14 cellular contexts compared by ENCODE assay signal in the genomic region with DNA sequence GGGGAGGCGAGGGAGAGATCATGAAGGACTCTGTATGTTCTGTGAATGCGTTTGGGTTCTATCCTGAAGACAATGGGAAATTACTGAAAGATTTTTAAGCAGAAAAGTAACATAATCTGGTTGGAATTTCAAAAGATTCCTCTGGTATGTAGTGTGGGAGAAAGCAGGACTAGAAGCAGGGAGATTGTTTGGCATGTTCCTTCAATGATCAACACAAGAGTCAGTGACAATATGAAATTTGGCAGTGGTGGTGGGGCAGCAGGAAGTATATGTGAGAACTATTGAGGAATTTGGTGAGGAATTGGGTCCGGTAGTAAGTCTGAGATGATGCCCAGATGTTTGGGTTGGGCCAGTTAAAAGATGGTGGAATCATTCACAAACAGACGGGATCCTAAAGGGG.
"Had no signal": no experiment of that assay in that cellular context is flagged by ENCODE, and none has a peak within 500 bp of the region (broad histone marks: within the 10 kb centered on the region; RNA-seq: fewer than 3 reads in every experiment).

No MANE protein-coding gene starts in this region.

- H3K36me3 ChIP-seq: brain microvascular endothelial cell, prostate gland, suprapubic skin had no signal

- H3K27me3 ChIP-seq: brain microvascular endothelial cell, suprapubic skin had no signal

- ATAC-seq: activated CD8-positive, alpha-beta T cell treated with anti-CD3 and anti-CD28 coated beads, Interleukin-2, amount 10 ng/mL, durations not matched to agents 7 days and 5 days; activated T-cell treated with anti-CD3 and anti-CD28 coated beads, Interleukin-2, amount 50 U/mL, for 72 hours; right cardiac atrium had no signal

- H3K27ac ChIP-seq: brain microvascular endothelial cell, prostate gland, suprapubic skin had no signal

- H3K4me2 ChIP-seq: smooth muscle cell had no signal

- H3K4me1 ChIP-seq: prostate gland, suprapubic skin had no signal

- H3K9me3 ChIP-seq: prostate gland, suprapubic skin had no signal

- DNase-seq: activated B cell treated with CpG ODN at 0.5 μM for 24 hours; activated CD4-positive, alpha-beta T cell treated with anti-CD3 and anti-CD28 coated beads, Interleukin-2, amount 10 ng/mL, durations not matched to agents 24 days and 14 days; activated CD8-positive, alpha-beta memory T cell treated with anti-CD3 and anti-CD28 coated beads, Interleukin-2, amount 50 U/mL, for 4 hours; activated CD8-positive, alpha-beta T cell treated with anti-CD3 and anti-CD28 coated beads, Interleukin-2, amount 10 ng/mL, durations not matched to agents 7 days and 5 days; activated gamma-delta T cell treated with Interleukin-2 at 50 U/mL for 16 hours; activated T-cell treated with anti-CD3 and anti-CD28 coated beads, Interleukin-2, amount 50 U/mL, for 72 hours; amygdala; brain microvascular endothelial cell; foreskin melanocyte; right cardiac atrium; trophoblast cell had no signal

- H3K4me3 ChIP-seq: prostate gland, smooth muscle cell, suprapubic skin had no signal
